In the genomic region with DNA sequence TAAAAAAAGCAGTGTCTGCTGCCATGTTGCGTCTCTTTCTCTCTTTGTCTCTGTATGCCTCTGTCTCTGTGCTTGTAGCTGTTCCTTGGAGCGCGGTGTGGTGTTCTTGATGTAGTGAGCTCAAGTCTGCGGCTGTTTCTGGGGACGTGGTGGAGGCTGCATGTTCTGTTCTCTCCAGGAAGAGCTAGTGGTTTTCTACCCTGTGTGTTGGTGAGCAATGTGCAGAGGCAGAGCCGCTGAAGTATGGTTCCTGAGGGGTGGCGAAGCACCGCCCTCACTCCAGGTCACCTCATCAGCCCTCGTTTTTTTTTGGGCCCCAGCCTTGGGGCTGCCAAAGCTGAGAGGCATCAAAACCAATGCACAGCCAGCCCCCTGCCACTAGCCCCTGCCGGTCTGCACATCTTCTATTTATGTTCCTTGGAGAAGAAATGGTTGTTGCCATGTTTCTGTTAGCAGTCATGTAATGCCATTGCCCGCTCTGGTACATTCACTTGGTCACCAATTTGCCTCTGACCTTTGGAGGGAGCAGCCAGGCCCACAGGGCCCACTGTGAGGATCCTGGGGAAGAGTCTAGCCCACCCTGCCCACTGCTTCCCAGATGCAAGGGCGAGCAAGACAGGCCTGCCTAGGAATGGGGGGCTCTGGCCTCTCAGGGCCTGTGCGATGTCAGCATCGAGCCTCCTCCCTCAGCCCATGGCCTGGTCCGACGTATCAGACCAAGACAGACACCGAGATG, we compare ENCODE assay signal across 9 cellular contexts. TPM values are rescaled to one million over a fixed set of nuclear protein-coding genes. Genes with fewer than 3 reads are reported as not detected.
DNase-seq lines count a peak whose midpoint lies in the region; ATAC-seq and TF ChIP-seq lines count a peak whose summit lies in the region.
"Had no signal": no experiment of that assay in that cellular context is flagged by ENCODE, and none has a peak within 500 bp of the region (broad histone marks: within the 10 kb centered on the region; RNA-seq: fewer than 3 reads in every experiment).

No MANE protein-coding gene starts in this region.

- no TSS peak for BruUV-seq in A673 (replicated peaks; lab: Mats Ljungman, UMichigan)

- peaks cover 10% of the 10 kb centered on the region; the same call in 1 of the 2 replicates for H4K20me1 ChIP-seq in GM23248 (ENCODE audit: insufficient read depth)

- H3K27me3 ChIP-seq in A673 (replicated peaks; ENCODE audit: insufficient read depth, low read depth, low read length, poor library complexity) (no peaks in the 10 kb centered on the region), GM23248 (replicated peaks; ENCODE audit: insufficient read depth) (no peaks in the 10 kb centered on the region)

- H3K4me1 ChIP-seq in A673 (ENCODE audit: insufficient read depth, low read length, poor library complexity, severe bottlenecking) (peaks cover 8% of the 10 kb centered on the region), GM23248 (ENCODE audit: insufficient read depth) (peaks cover 1% of the 10 kb centered on the region; the same call in 1 of the 2 replicates)

- H3K36me3 Mint-ChIP-seq in T-helper 17 cell (ENCODE audit: low read depth) (peaks cover 15% of the 10 kb centered on the region), nephron progenitor cell (ENCODE audit: low read depth) (peaks cover 82% of the 10 kb centered on the region)

- POLR2A ChIA-PET in A673 (lab: Charles Lee; ENCODE audit: low non-redundant PET): no interaction called here

- in situ Hi-C loops in GM23248 (cut with MboI): no loop called here

- DNase-seq in A673 (ENCODE audit: low spot score) (no peak), T-helper 17 cell (peak in 2 of 3 donors; percentile 50), nephron progenitor cell (no peak), GM23248 (no peak), SHP77 (lab: John Stamatoyannopoulos, UW) (no peak)
- peak; percentile 51 for DNase-seq in activated gamma-delta T cell treated with anti-CD3 and anti-CD28 coated beads, Interleukin-2, amount 50 U/mL, for 16 hours (ENCODE audit: low read depth)
- DNase-seq: NCI-H1417 treated with DMSO at 0.1 percent for 48 hours had no signal

- H3K27ac Mint-ChIP-seq in T-helper 17 cell (peak overlapping the region; percentile 98), nephron progenitor cell (peak overlapping the region; percentile 95)

- intact Hi-C loops in A673 (cut with micrococcal nuclease; ENCODE audit: unreplicated experiment): no loop called here

- CTCF ChIA-PET in A673 (lab: Charles Lee): no interaction called here

- H3K36me3 ChIP-seq in A673 (ENCODE audit: insufficient read depth, low read length, poor library complexity, severe bottlenecking) (peaks cover 100% of the 10 kb centered on the region), GM23248 (ENCODE audit: low read depth) (peaks cover 91% of the 10 kb centered on the region)

- H2AFZ ChIP-seq in GM23248: no peak overlapping the region

- H3K79me2 ChIP-seq in GM23248 (ENCODE audit: insufficient read depth): peaks cover 88% of the 10 kb centered on the region

- H3K9me3 Mint-ChIP-seq in nephron progenitor cell: no peaks in the 10 kb centered on the region

- ATAC-seq in T-helper 17 cell (peak; percentile 82), HG03175 (IDR thresholded peaks at IDR 0.05; ENCODE audit: unreplicated experiment) (no peak), GM19328 (IDR thresholded peaks at IDR 0.05; ENCODE audit: unreplicated experiment) (no peak)

- H3K4me3 Mint-ChIP-seq in T-helper 17 cell (peak overlapping the region; percentile 89), nephron progenitor cell (no peak overlapping the region)

- H3K4me1 Mint-ChIP-seq in T-helper 17 cell (peaks cover 52% of the 10 kb centered on the region), nephron progenitor cell (peaks cover 39% of the 10 kb centered on the region)

- H3K4me2 ChIP-seq in GM23248 (ENCODE audit: unreplicated experiment): no peak overlapping the region

- H3K9ac ChIP-seq in GM23248: no peak overlapping the region

- WGBS in GM23248 (ENCODE audit: low coverage in 1 of 2, low lambda C conversion rate in 2 of 2, missing lambda C conversion rate in 2 of 2), 2 experiments: 85% methylated on average over 17 of the region's 17 CpGs

- TF ChIP-seq CTCF in A673 (conservative IDR thresholded peaks at IDR 0.05; ENCODE audit: low read depth, low read length): no peak
- no peak for TF ChIP-seq CTCF in nephron progenitor cell (IDR thresholded peaks at IDR 0.05)

- H3K27ac ChIP-seq in A673 (ENCODE audit: low read depth, low read length, poor library complexity, severe bottlenecking): peak overlapping the region; percentile 42
- no peak overlapping the region for H3K27ac ChIP-seq in GM23248

- H3K9me3 ChIP-seq in A673 (ENCODE audit: low read depth, low read length, poor library complexity, severe bottlenecking): no peaks in the 10 kb centered on the region
- H3K9me3 ChIP-seq in T-helper 17 cell (ENCODE audit: control insufficient read depth, low read length, poor library complexity, severe bottlenecking): no peaks in the 10 kb centered on the region
- no peaks in the 10 kb centered on the region for H3K9me3 ChIP-seq in GM23248 (ENCODE audit: low read depth)

- H3K4me3 ChIP-seq in A673 (ENCODE audit: low read depth, low read length, poor library complexity, severe bottlenecking) (no peak overlapping the region), GM23248 (no peak overlapping the region)

- no peaks in the 10 kb centered on the region for H3K9me2 ChIP-seq in GM23248 (ENCODE audit: insufficient read depth)

- H3F3A ChIP-seq in GM23248 (ENCODE audit: insufficient read depth): peaks cover 42% of the 10 kb centered on the region

- H3K27me3 Mint-ChIP-seq in T-helper 17 cell (no peaks in the 10 kb centered on the region), nephron progenitor cell (ENCODE audit: low read depth, poor library complexity) (peaks cover 7% of the 10 kb centered on the region)

RNA-seq across cellular contexts. Expression of a gene that starts 7.2 kb away (rescaled TPM):
- 642 and 647 TPM in 2 replicates for total RNA-seq in A673 (2021)
- total RNA-seq in T-helper 17 cell: 100 to 1,000 TPM; 477 to 480 TPM
- total RNA-seq in GM23248 (2014; rRNA removed; shearing (Covaris generic)): 208 and 245 TPM in 2 replicates
- polyA plus RNA-seq in GM23248 (2016; fragmentation: Nextera tagmentation; extraction: Ambion mirVana): 123 and 126 TPM in 2 replicates

RNA-seq across cellular contexts. Expression of a gene that starts 11.0 kb away (rescaled TPM):
- total RNA-seq in A673 (2021): 83.1 and 102 TPM in 2 replicates
- total RNA-seq in T-helper 17 cell: 10 to 100 TPM; 75.5 to 95.8 TPM
- 29.7 and 31.6 TPM in 2 replicates for total RNA-seq in GM23248 (2014; rRNA removed; shearing (Covaris generic))
- 106 and 107 TPM in 2 replicates for polyA plus RNA-seq in GM23248 (2016; fragmentation: Nextera tagmentation; extraction: Ambion mirVana)

RNA-seq across cellular contexts. Expression of a gene that starts 29.9 kb away (rescaled TPM):
- total RNA-seq in A673 (2021): 0.32 and 0.81 TPM in 2 replicates
- total RNA-seq in T-helper 17 cell: 1 to 10 TPM; 1.7 to 2.4 TPM
- total RNA-seq in GM23248 (2014; rRNA removed; shearing (Covaris generic)): not detected in 2 replicates
- 0.19 TPM in 1 of 2 replicates, not detected in the other for polyA plus RNA-seq in GM23248 (2016; fragmentation: Nextera tagmentation; extraction: Ambion mirVana)

RNA-seq across cellular contexts. Expression of a gene that starts 35.5 kb away (rescaled TPM):
- total RNA-seq in A673 (2021) (5.7 and 7.4 TPM in 2 replicates), T-helper 17 cell (10 to 100 TPM; 46.0 to 50.6 TPM)
- 1.0 and 5.8 TPM in 2 replicates for total RNA-seq in GM23248 (2014; rRNA removed; shearing (Covaris generic))
- polyA plus RNA-seq in GM23248 (2016; fragmentation: Nextera tagmentation; extraction: Ambion mirVana): 2.0 and 2.6 TPM in 2 replicates

RNA-seq across cellular contexts. Expression of a gene that starts 53.6 kb away (rescaled TPM):
- total RNA-seq in A673 (2021) (not detected in 2 replicates), T-helper 17 cell (not detected)
- total RNA-seq in GM23248 (2014; rRNA removed; shearing (Covaris generic)): not detected in 2 replicates
- not detected in 2 replicates for polyA plus RNA-seq in GM23248 (2016; fragmentation: Nextera tagmentation; extraction: Ambion mirVana)

Comparison
In these comparisons a context has a peak if more than half of its experiments do, and no peak if none do; other contexts are left out.
1. DNase-seq: peak in T-helper 17 cell (2 of 3) and activated gamma-delta T cell treated with anti-CD3 and anti-CD28 coated beads, Interleukin-2, amount 50 U/mL, for 16 hours (single experiment); none in A673 (single experiment), nephron progenitor cell (single experiment), GM23248 (single experiment) and SHP77 (0 of 2).